In genomic region chr1:214523124-214523824, GRCh38 we compare ENCODE assay signal across 17 cellular contexts. TPM values are rescaled to one million over a fixed set of nuclear protein-coding genes. Genes with fewer than 3 reads are reported as not detected.
DNase-seq lines count a peak whose midpoint lies in the region; ATAC-seq, FAIRE-seq and TF ChIP-seq lines count a peak whose summit lies in the region.
"Had no signal": no experiment of that assay in that cellular context is flagged by ENCODE, and none has a peak within 500 bp of the region (broad histone marks: within the 10 kb centered on the region; RNA-seq: fewer than 3 reads in every experiment).

No MANE protein-coding gene starts in this region.

- WGBS in HepG2 (ENCODE audit: low lambda C conversion rate) = 54% methylated on average over 8 of the region's 8 CpGs
- 70% methylated on average over 8 of the region's 8 CpGs for WGBS in right lobe of liver (ENCODE audit: insufficient coverage, low coverage, low lambda C conversion rate, missing lambda C conversion rate)
- WGBS in esophagus muscularis mucosa = 95% methylated on average over 8 of the region's 8 CpGs
- 94% methylated on average over 8 of the region's 8 CpGs for WGBS in smooth muscle cell (ENCODE audit: low lambda C conversion rate)

- H3K9ac ChIP-seq in HepG2 (ENCODE audit: insufficient read depth, low read depth, low read length) (no peak overlapping the region), smooth muscle cell (ENCODE audit: low read depth) (no peak overlapping the region)

- H3K36me3 ChIP-seq in HepG2 (replicated peaks in 1 of 2; ENCODE audit: control insufficient read depth in 1 of 2, insufficient read depth in 2 of 2, low read length in 2 of 2) (no peaks in the 10 kb centered on the region), right lobe of liver (no peaks in the 10 kb centered on the region), esophagus muscularis mucosa (no peaks in the 10 kb centered on the region), smooth muscle cell (ENCODE audit: low read depth) (no peaks in the 10 kb centered on the region)
- H3K36me3 ChIP-seq: SJCRH30 had no signal

- H3K79me2 ChIP-seq in HepG2 (ENCODE audit: insufficient read depth, low read length) (no peaks in the 10 kb centered on the region), smooth muscle cell (ENCODE audit: low read depth) (peaks cover 80% of the 10 kb centered on the region)

- TF ChIP-seq CTCF in HepG2 (CRISPR knock-in tag; IDR thresholded peaks at IDR 0.05) (no peak), right lobe of liver (IDR thresholded peaks at IDR 0.05) (no peak), NB4 (IDR thresholded peaks at IDR 0.05; ENCODE audit: low read depth, low read length) (no peak), esophagus muscularis mucosa (IDR thresholded peaks at IDR 0.05) (no peak), foreskin keratinocyte (conservative IDR thresholded peaks at IDR 0.05) (no peak), smooth muscle cell (IDR thresholded peaks at IDR 0.05; ENCODE audit: borderline replicate concordance, insufficient read depth, poor library complexity, severe bottlenecking) (no peak)

- DNase-seq in HepG2 (ENCODE audit: low spot score) (peak; percentile 73), right lobe of liver (no peak), NB4 (ENCODE audit: low read depth) (peak; percentile 23), esophagus muscularis mucosa (ENCODE audit: extremely low spot score) (peak; percentile 12), foreskin keratinocyte (no peak), NAMALWA (ENCODE audit: low spot score) (no peak), smooth muscle cell (lab: John Stamatoyannopoulos, UW; ENCODE audit: unreplicated experiment) (no peak)
- DNase-seq: CD4-positive, alpha-beta T cell; DMS53; EL; KBM-7; NCI-H1105; NCI-H2081 treated with DMSO at 0.1 percent for 48 hours; NCI-H446 treated with DMSO at 0.1 percent for 48 hours; SJCRH30 had no signal

- H4K20me1 ChIP-seq in HepG2 (ENCODE audit: insufficient read depth, low read length) (peaks cover 32% of the 10 kb centered on the region), smooth muscle cell (ENCODE audit: low read depth) (peaks cover 95% of the 10 kb centered on the region)

- no peaks in the 10 kb centered on the region for H3F3A ChIP-seq in smooth muscle cell (ENCODE audit: low read depth)

- no peak overlapping the region for H3K27ac ChIP-seq in HepG2 (ENCODE audit: extremely low read length, insufficient read depth, low read length)
- no peak overlapping the region for H3K27ac ChIP-seq in right lobe of liver
- no peak overlapping the region for H3K27ac ChIP-seq in esophagus muscularis mucosa (replicated peaks in 1 of 4)
- H3K27ac ChIP-seq in foreskin keratinocyte = no peak overlapping the region
- no peak overlapping the region for H3K27ac ChIP-seq in smooth muscle cell (ENCODE audit: low read depth)
- H3K27ac ChIP-seq: A549, SJCRH30 had no signal

- CTCF ChIA-PET in HepG2 (lab: Yijun Ruan, JAX; ENCODE audit: low intra/inter-chr PET ratio, low total read pairs) = no interaction called here

- POLR2A ChIA-PET in HepG2 (lab: Yijun Ruan, JAX) = no interaction called here

- H3K4me3 ChIP-seq in HepG2 (replicated peaks in 1 of 3; ENCODE audit: insufficient read depth in 1 of 3, low read depth in 2 of 3, low read length in 3 of 3) = no peak overlapping the region
- no peak overlapping the region for H3K4me3 ChIP-seq in right lobe of liver
- H3K4me3 ChIP-seq in NB4 (ENCODE audit: low read depth, low read length) = no peak overlapping the region
- H3K4me3 ChIP-seq in esophagus muscularis mucosa = no peak overlapping the region
- H3K4me3 ChIP-seq in smooth muscle cell = no peak overlapping the region
- H3K4me3 ChIP-seq: A549, SJCRH30 had no signal

- H3K4me1 ChIP-seq in HepG2 (ENCODE audit: insufficient read depth, low read length) (peaks cover 14% of the 10 kb centered on the region), right lobe of liver (no peaks in the 10 kb centered on the region), esophagus muscularis mucosa (peaks cover 9 to 63% (median 37%) of the 10 kb centered on the region in 4 donors), foreskin keratinocyte (peaks cover 35% of the 10 kb centered on the region), smooth muscle cell (ENCODE audit: low read depth) (peaks cover 22% of the 10 kb centered on the region)

- no TSS peak for BruUV-seq in HepG2 (replicated peaks; lab: Mats Ljungman, UMichigan)

- H3K4me2 ChIP-seq in HepG2 (ENCODE audit: low read depth, low read length) (no peak overlapping the region), smooth muscle cell (no peak overlapping the region)
- H3K4me2 ChIP-seq: A549 had no signal

- in situ Hi-C loops in HepG2 (cut with HindIII; ENCODE audit: extremely low pct_ligation_motif_present, low pct_unique_long_range_greater_than_20kb) = no loop called here

- intact Hi-C loops in HepG2 (cut with micrococcal nuclease; ENCODE audit: unreplicated experiment) = no loop called here
- intact Hi-C loops in right lobe of liver (cut with DNase I) = no loop called here
- intact Hi-C loops in esophagus muscularis mucosa (cut with DNase I) = no loop called here

- no peak for FAIRE-seq in HepG2 (lab: Jason Lieb, UNC)
- FAIRE-seq: A549, GM12891 had no signal

- TF ChIP-seq POLR2A in HepG2 (IDR thresholded peaks at IDR 0.05; ENCODE audit: insufficient read depth in 1 of 2, low read depth in 2 of 2, low read length in 2 of 2) (no peak), right lobe of liver (IDR thresholded peaks at IDR 0.05) (no peak), NB4 (IDR thresholded peaks at IDR 0.05; ENCODE audit: extremely low read depth, insufficient read length) (no peak), esophagus muscularis mucosa (IDR thresholded peaks at IDR 0.05; ENCODE audit: low read depth) (no peak)

- ATAC-seq in HepG2 = peak; percentile 93
- ATAC-seq in right lobe of liver = no peak
- no peak for ATAC-seq in foreskin keratinocyte
- ATAC-seq: A549 had no signal

- TF ChIP-seq EP300 in HepG2 (IDR thresholded peaks at IDR 0.05; ENCODE audit: low read depth in 2 of 2, low read length in 2 of 2) (peak in 1 of 2 experiments; percentile 43; a peak in 1 of 4 replicates), HepG2 (CRISPR knock-in tag; IDR thresholded peaks at IDR 0.05; ENCODE audit: borderline replicate concordance) (no peak), esophagus muscularis mucosa (IDR thresholded peaks at IDR 0.05) (no peak)

- TF ChIP-seq RAD21 in HepG2 (CRISPR knock-in tag; IDR thresholded peaks at IDR 0.05) = no peak

- H3K27me3 ChIP-seq in HepG2 (ENCODE audit: control insufficient read depth in 1 of 2, insufficient read depth in 2 of 2, low read length in 2 of 2) (no peaks in the 10 kb centered on the region), right lobe of liver (no peaks in the 10 kb centered on the region), esophagus muscularis mucosa (no peaks in the 10 kb centered on the region), foreskin keratinocyte (no peaks in the 10 kb centered on the region), smooth muscle cell (ENCODE audit: low read depth) (no peaks in the 10 kb centered on the region)
- H3K27me3 ChIP-seq: SJCRH30 had no signal

- no peaks in the 10 kb centered on the region for H3K9me3 ChIP-seq in HepG2 (ENCODE audit: low read length)
- no peaks in the 10 kb centered on the region for H3K9me3 ChIP-seq in right lobe of liver
- H3K9me3 ChIP-seq in esophagus muscularis mucosa = no peaks in the 10 kb centered on the region
- H3K9me3 ChIP-seq in smooth muscle cell (replicated peaks; ENCODE audit: low read depth) = no peaks in the 10 kb centered on the region
- H3K9me3 ChIP-seq: A549, SJCRH30 had no signal

- H2AFZ ChIP-seq in HepG2 (ENCODE audit: low read length) (no peak overlapping the region), smooth muscle cell (ENCODE audit: low read depth) (no peak overlapping the region)

RNA-seq across cellular contexts. Expression of gene PTPN14, which starts 28.1 kb away (rescaled TPM):
- total RNA-seq in HepG2 (2016; rRNA removed; fragmentation: Illumina TruSeq; extraction: Trizol) (4.7 and 8.4 TPM in 2 replicates), right lobe of liver (1 to 10 TPM; 1.6 to 4.6 (median 2.1) TPM), esophagus muscularis mucosa (100 to 1,000 TPM in 1 of 4 donors, 10 to 100 TPM in 3; 48.5 to 108 (median 69.1) TPM), foreskin keratinocyte (47.6 and 48.2 TPM in 2 replicates), smooth muscle cell (28.6 and 28.9 TPM in 2 replicates)
- total RNA-seq in HepG2 (2016; cell fraction: cytosol; rRNA removed; fragmentation: Illumina TruSeq; extraction: Trizol; ENCODE audit: low read depth) = 0.62 and 1.8 TPM in 2 replicates
- 4.2 and 7.6 TPM in 2 replicates for total RNA-seq in HepG2 (2016; cell fraction: insoluble cytoplasmic fraction; rRNA removed; fragmentation: Illumina TruSeq; extraction: Trizol)
- 3.1 TPM in 2 replicates for total RNA-seq in HepG2 (2016; cell fraction: membrane; rRNA removed; fragmentation: Illumina TruSeq; extraction: Trizol)
- 7.0 and 8.7 TPM in 2 replicates for total RNA-seq in HepG2 (2016; cell fraction: nucleus; rRNA removed; fragmentation: Illumina TruSeq; extraction: Trizol)
- polyA plus RNA-seq in HepG2 (2011; rRNA removed) (3.8 and 3.9 TPM in 2 replicates), foreskin keratinocyte (5.0 and 6.2 TPM in 2 replicates), smooth muscle cell (13.7 and 13.9 TPM in 2 replicates)
- 2.5 and 3.0 TPM in 2 replicates for polyA plus RNA-seq in HepG2 (2011; cell fraction: cytosol; rRNA removed)
- polyA plus RNA-seq in HepG2 (2011; cell fraction: nucleus; rRNA removed) = 4.6 and 5.5 TPM in 2 replicates
- 2.9 and 3.3 TPM in 2 replicates for polyA plus RNA-seq in HepG2 (2012)
- polyA plus RNA-seq in HepG2 (2016; cell fraction: cytosol; fragmentation: Illumina TruSeq; extraction: Trizol; ENCODE audit: low read depth) = 0.25 and 0.35 TPM in 2 replicates
- 3.8 and 4.5 TPM in 2 replicates for polyA plus RNA-seq in HepG2 (2016; cell fraction: insoluble cytoplasmic fraction; fragmentation: Illumina TruSeq; extraction: Trizol; ENCODE audit: low read depth)
- 0.82 and 1.2 TPM in 2 replicates for polyA plus RNA-seq in HepG2 (2016; cell fraction: membrane; fragmentation: Illumina TruSeq; extraction: Trizol; ENCODE audit: low read depth)
- polyA plus RNA-seq in HepG2 (2016; cell fraction: nucleus; fragmentation: Illumina TruSeq; extraction: Trizol; ENCODE audit: insufficient read depth, low read depth) = 2.7 and 4.5 TPM in 2 replicates
- polyA minus RNA-seq in HepG2 (2011; rRNA and poly(A)+ RNA removed; ENCODE audit: low replicate concordance) = 16.6 and 45.9 TPM in 2 replicates
- 4.8 and 5.0 TPM in 2 replicates for polyA minus RNA-seq in HepG2 (2011; cell fraction: cytosol; rRNA and poly(A)+ RNA removed)
- 10.2 and 13.1 TPM in 2 replicates for polyA minus RNA-seq in HepG2 (2011; cell fraction: nucleus; rRNA and poly(A)+ RNA removed)

Comparison
In these comparisons a context has a peak if more than half of its experiments do, and no peak if none do; other contexts are left out.
1. DNase-seq: peak in HepG2 (single experiment), NB4 (single experiment) and esophagus muscularis mucosa (single experiment); none in right lobe of liver (0 of 3), foreskin keratinocyte (0 of 2), NAMALWA (single experiment) and smooth muscle cell (single experiment).